ENCODE assay signal across 8 cellular contexts in genomic region chr15:42547926-42548257, GRCh38.
DNase-seq lines count a peak whose midpoint lies in the region; ATAC-seq lines count a peak whose summit lies in the region.

No MANE protein-coding gene starts in this region.

- no peaks in the 10 kb centered on the region for H3K27me3 ChIP-seq in layer of hippocampus (ENCODE audit: control insufficient read depth, insufficient read depth, low read length)

- ATAC-seq in GM19035 (IDR thresholded peaks at IDR 0.05; ENCODE audit: unreplicated experiment) = peak; percentile 16

- H3K27ac ChIP-seq in layer of hippocampus (ENCODE audit: low read depth, low read length) = peak overlapping the region; percentile 81
- H3K27ac ChIP-seq in substantia nigra (ENCODE audit: low read depth, low read length, poor library complexity, severe bottlenecking) = peak overlapping the region; percentile 75

- peak; percentile 28 for DNase-seq in HuH-7 (ENCODE audit: low spot score)
- peak; percentile 17 for DNase-seq in brain pericyte (ENCODE audit: low read depth, low spot score)
- DNase-seq in substantia nigra (lab: John Stamatoyannopoulos, UW) = peak in 2 of 49 donors; percentile 28 to 36
- DNase-seq in ecto neural progenitor cell (ENCODE audit: low spot score) = no peak
- DNase-seq in D341Med (ENCODE audit: low spot score) = no peak
- no peak for DNase-seq in NCI-H1417 (lab: John Stamatoyannopoulos, UW)

Comparison
In these comparisons a context has a peak if more than half of its experiments do, and no peak if none do; other contexts are left out.
1. DNase-seq: peak in HuH-7 (single experiment) and brain pericyte (single experiment); none in ecto neural progenitor cell (single experiment), D341Med (single experiment) and NCI-H1417 (0 of 3).